Comparison of ENCODE assay signal across 27 cellular contexts in genomic region chr1:225342695-225343094, GRCh38.
"Had no signal": no experiment of that assay in that cellular context is flagged by ENCODE, and none has a peak within 500 bp of the region (broad histone marks: within the 10 kb centered on the region; RNA-seq: fewer than 3 reads in every experiment).

No MANE protein-coding gene starts in this region.

- H3K4me2 ChIP-seq: hepatocyte had no signal

- H3K4me1 Mint-ChIP-seq: naive thymus-derived CD4-positive, alpha-beta T cell; nephron; stimulated activated effector memory CD8-positive, alpha-beta T cell treated with anti-CD3 and anti-CD28 coated beads, Interleukin-12 subunit alpha, Interleukin-12 subunit beta, amount 100 ng/mL, for 72 hours had no signal

- ATAC-seq: foreskin keratinocyte; gastroesophageal sphincter; heart left ventricle; left cardiac atrium; left lung; naive thymus-derived CD4-positive, alpha-beta T cell; psoas muscle; right cardiac atrium; stimulated activated effector memory CD8-positive, alpha-beta T cell treated with anti-CD3 and anti-CD28 coated beads, Interleukin-12 subunit alpha, Interleukin-12 subunit beta, amount 100 ng/mL, for 72 hours had no signal

- H3K4me1 ChIP-seq: esophagus muscularis mucosa, foreskin keratinocyte, gastroesophageal sphincter, heart left ventricle, left lung, psoas muscle, sigmoid colon, stomach, thyroid gland, vagina had no signal

- FAIRE-seq: endothelial cell of umbilical vein, islet of Langerhans had no signal

- H3K36me3 ChIP-seq: esophagus muscularis mucosa, gastroesophageal sphincter, heart left ventricle, left lung, sigmoid colon, stomach, thyroid gland, vagina had no signal

- H3K27ac ChIP-seq: esophagus muscularis mucosa, foreskin keratinocyte, gastroesophageal sphincter, heart left ventricle, hepatocyte, left lung, psoas muscle, sigmoid colon, stomach, thyroid gland, vagina had no signal

- H3K27ac Mint-ChIP-seq: nephron; stimulated activated effector memory CD8-positive, alpha-beta T cell treated with anti-CD3 and anti-CD28 coated beads, Interleukin-12 subunit alpha, Interleukin-12 subunit beta, amount 100 ng/mL, for 72 hours had no signal

- H3K27me3 ChIP-seq: esophagus muscularis mucosa, foreskin keratinocyte, gastroesophageal sphincter, hepatocyte, left lung, stomach, thyroid gland, vagina had no signal

- H3K4me3 ChIP-seq: esophagus muscularis mucosa, gastroesophageal sphincter, heart left ventricle, hepatocyte, left lung, psoas muscle, sigmoid colon, stomach, thyroid gland, vagina had no signal

- H3K36me3 Mint-ChIP-seq: naive thymus-derived CD4-positive, alpha-beta T cell; stimulated activated effector memory CD8-positive, alpha-beta T cell treated with anti-CD3 and anti-CD28 coated beads, Interleukin-12 subunit alpha, Interleukin-12 subunit beta, amount 100 ng/mL, for 72 hours had no signal

- H2AFZ ChIP-seq: hepatocyte had no signal

- H3K9me3 ChIP-seq: esophagus muscularis mucosa, gastroesophageal sphincter, left lung, psoas muscle, sigmoid colon, stomach, thyroid gland, vagina had no signal

- H3K4me3 Mint-ChIP-seq: nephron; stimulated activated effector memory CD8-positive, alpha-beta T cell treated with anti-CD3 and anti-CD28 coated beads, Interleukin-12 subunit alpha, Interleukin-12 subunit beta, amount 100 ng/mL, for 72 hours had no signal

- DNase-seq: dermis blood vessel endothelial cell; effector memory CD4-positive, alpha-beta T cell; foreskin keratinocyte; heart left ventricle; left cardiac atrium; left lung; mesendoderm; midbrain; naive thymus-derived CD4-positive, alpha-beta T cell; nucleus accumbens; psoas muscle; right cardiac atrium; sigmoid colon; stimulated activated CD4-positive, alpha-beta T cell treated with anti-CD3 and anti-CD28 coated beads, Interleukin-2, amount 100 ng/mL, for 24 hours; stimulated activated CD4-positive, alpha-beta T cell treated with anti-CD3 and anti-CD28 coated beads, Interleukin-4, amount 100 ng/mL, for 24 hours; stimulated activated naive CD4-positive, alpha-beta T cell treated with Interleukin-2 at 50 U/mL for 16 hours; stomach; thyroid gland; trophoblast cell had no signal

- H3K79me2 ChIP-seq: hepatocyte had no signal
